Comparison of ENCODE assay signal across 1 cellular context in the genomic region with DNA sequence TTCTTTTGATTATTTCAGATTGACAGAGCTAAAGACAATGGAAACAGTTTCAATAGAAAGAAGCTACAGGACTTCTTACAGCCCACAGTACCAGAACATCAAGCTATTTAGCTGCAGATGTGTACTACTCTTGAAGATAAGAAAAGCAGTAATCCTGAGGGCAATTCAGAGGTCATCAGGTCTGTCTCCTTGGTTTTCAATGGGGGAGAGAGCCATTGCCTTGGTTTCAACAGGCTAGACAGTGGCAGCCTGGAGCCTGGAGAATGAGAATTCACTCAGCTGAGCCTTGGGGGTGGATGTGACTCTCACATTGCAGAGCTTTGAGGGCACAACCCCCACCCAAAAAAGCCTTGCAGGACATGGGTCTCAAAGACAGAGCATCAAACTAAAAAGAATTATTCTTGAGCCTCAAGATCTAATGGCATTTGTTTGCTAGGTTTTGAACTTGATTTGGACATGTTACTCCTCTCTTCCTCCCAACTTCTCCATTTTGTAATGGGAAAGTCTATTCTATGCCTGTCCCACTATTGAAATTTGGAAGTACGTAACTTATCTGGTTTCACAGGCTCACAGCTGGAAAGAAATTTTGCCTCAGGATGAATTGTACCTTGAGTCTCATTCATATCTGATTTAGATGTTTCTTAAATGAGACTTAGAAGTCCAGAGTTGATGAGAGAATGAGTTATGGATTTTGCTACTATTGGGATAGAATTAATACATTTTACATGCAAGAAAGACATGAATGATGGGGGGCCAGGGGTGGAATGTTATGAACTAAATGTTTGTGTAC.
TF ChIP-seq lines count a peak whose summit lies in the region.

No MANE protein-coding gene starts in this region.

TF ChIP-seq in SK-N-SH treated with all-trans-retinoic acid at 6 μM for 48 hours, 23 proteins besides CTCF, POLR2A, EP300 and RAD21 (continued from another document):
- TF ChIP-seq, protein P1, sequence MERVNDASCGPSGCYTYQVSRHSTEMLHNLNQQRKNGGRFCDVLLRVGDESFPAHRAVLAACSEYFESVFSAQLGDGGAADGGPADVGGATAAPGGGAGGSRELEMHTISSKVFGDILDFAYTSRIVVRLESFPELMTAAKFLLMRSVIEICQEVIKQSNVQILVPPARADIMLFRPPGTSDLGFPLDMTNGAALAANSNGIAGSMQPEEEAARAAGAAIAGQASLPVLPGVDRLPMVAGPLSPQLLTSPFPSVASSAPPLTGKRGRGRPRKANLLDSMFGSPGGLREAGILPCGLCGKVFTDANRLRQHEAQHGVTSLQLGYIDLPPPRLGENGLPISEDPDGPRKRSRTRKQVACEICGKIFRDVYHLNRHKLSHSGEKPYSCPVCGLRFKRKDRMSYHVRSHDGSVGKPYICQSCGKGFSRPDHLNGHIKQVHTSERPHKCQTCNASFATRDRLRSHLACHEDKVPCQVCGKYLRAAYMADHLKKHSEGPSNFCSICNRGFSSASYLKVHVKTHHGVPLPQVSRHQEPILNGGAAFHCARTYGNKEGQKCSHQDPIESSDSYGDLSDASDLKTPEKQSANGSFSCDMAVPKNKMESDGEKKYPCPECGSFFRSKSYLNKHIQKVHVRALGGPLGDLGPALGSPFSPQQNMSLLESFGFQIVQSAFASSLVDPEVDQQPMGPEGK (CRISPR knock-in tag; IDR thresholded peaks at IDR 0.05; ENCODE audit: borderline replicate concordance) = no peak
- TF ChIP-seq ZFP30 (CRISPR knock-in tag; IDR thresholded peaks at IDR 0.05) (no peak), ZFP3 (CRISPR knock-in tag; IDR thresholded peaks at IDR 0.05) (no peak), ZC3H10 (CRISPR knock-in tag; IDR thresholded peaks at IDR 0.05) (no peak)
- TF ChIP-seq, protein P2, sequence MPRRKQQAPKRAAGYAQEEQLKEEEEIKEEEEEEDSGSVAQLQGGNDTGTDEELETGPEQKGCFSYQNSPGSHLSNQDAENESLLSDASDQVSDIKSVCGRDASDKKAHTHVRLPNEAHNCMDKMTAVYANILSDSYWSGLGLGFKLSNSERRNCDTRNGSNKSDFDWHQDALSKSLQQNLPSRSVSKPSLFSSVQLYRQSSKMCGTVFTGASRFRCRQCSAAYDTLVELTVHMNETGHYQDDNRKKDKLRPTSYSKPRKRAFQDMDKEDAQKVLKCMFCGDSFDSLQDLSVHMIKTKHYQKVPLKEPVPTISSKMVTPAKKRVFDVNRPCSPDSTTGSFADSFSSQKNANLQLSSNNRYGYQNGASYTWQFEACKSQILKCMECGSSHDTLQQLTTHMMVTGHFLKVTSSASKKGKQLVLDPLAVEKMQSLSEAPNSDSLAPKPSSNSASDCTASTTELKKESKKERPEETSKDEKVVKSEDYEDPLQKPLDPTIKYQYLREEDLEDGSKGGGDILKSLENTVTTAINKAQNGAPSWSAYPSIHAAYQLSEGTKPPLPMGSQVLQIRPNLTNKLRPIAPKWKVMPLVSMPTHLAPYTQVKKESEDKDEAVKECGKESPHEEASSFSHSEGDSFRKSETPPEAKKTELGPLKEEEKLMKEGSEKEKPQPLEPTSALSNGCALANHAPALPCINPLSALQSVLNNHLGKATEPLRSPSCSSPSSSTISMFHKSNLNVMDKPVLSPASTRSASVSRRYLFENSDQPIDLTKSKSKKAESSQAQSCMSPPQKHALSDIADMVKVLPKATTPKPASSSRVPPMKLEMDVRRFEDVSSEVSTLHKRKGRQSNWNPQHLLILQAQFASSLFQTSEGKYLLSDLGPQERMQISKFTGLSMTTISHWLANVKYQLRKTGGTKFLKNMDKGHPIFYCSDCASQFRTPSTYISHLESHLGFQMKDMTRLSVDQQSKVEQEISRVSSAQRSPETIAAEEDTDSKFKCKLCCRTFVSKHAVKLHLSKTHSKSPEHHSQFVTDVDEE (CRISPR knock-in tag; IDR thresholded peaks at IDR 0.05) = no peak
